In the genomic region with DNA sequence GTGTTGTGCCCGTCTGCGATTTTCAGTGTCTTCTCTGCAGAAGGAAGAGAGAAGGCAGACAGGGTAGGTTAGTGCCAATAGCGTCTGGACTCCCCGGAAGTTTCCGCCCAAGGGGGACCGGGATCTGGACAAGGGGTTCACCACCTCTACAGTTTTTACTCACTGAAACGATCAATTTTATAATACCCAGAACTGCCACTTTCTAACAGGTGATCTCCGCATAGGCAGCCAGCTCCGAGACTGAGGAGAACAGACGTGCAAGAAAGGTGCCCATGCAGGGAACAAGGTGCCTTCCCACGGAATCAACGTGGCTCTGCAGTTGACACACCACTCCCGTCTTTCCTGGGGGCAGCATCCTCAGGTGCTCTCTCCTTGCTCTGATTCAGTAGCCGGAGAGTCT, we compare ENCODE assay signal across 9 cellular contexts.
"Had no signal": no experiment of that assay in that cellular context is flagged by ENCODE, and none has a peak within 500 bp of the region (broad histone marks: within the 10 kb centered on the region; RNA-seq: fewer than 3 reads in every experiment).

No MANE protein-coding gene starts in this region.

- H3K4me3 ChIP-seq: GM23248, HAP-1, K562 had no signal

- H3K4me3 Mint-ChIP-seq: HFFc6 had no signal

- H3K27ac ChIP-seq: GM23248, HL-60 had no signal

- H2AFZ ChIP-seq: GM23248 had no signal

- H3K4me1 ChIP-seq: HAP-1 had no signal

- H3K27ac Mint-ChIP-seq: HFFc6 had no signal

- DNase-seq: GOT3, H7, HFFc6, IMR-90 had no signal

- ATAC-seq: HCT116, K562 had no signal

- H3K36me3 ChIP-seq: HAP-1 had no signal
